ENCODE assay signal across 22 cellular contexts in genomic region chr2:44772670-44773378, GRCh38.
DNase-seq lines count a peak whose midpoint lies in the region; ATAC-seq, FAIRE-seq and TF ChIP-seq lines count a peak whose summit lies in the region.
"Had no signal": no experiment of that assay in that cellular context is flagged by ENCODE, and none has a peak within 500 bp of the region (broad histone marks: within the 10 kb centered on the region; RNA-seq: fewer than 3 reads in every experiment).

No MANE protein-coding gene starts in this region.

- no peak overlapping the region for H3K23ac ChIP-seq in H1 (ENCODE audit: insufficient read length)

- POLR2A ChIA-PET in H1 (lab: Charles Lee; ENCODE audit: partially characterized antibody), result interaction anchor here (0.7 to 1.2 kb wide), 3 partner anchors 25 to 999 kb away, joined by 3 to 4 read pairs (median 3); no protein-coding TSS in a partner anchor

- DNase-seq in DMS153 (lab: John Stamatoyannopoulos, UW), result peak; percentile 14
- DNase-seq in NCI-H1105 treated with DMSO at 0.1 percent for 48 hours (lab: John Stamatoyannopoulos, UW), result peak; percentile 72
- DNase-seq in NCI-H524 treated with DMSO at 0.1 percent for 48 hours (lab: John Stamatoyannopoulos, UW), result peak; percentile 55
- no peak for DNase-seq in H1 (ENCODE audit: low read depth in 1 of 2, low spot score in 2 of 2)
- no peak for DNase-seq in activated naive CD4-positive, alpha-beta T cell treated with anti-CD3 and anti-CD28 coated beads, Interleukin-2, amount 50 U/mL, for 72 hours (ENCODE audit: low spot score in 2 of 2)
- DNase-seq in SKM-1 treated with dmso at 0.1 percent for 144 hours (lab: John Stamatoyannopoulos, UW; ENCODE audit: unreplicated experiment), result no peak
- DNase-seq in colonic mucosa, result no peak
- DNase-seq in DMS53 treated with DMSO at 0.1 percent for 48 hours (lab: John Stamatoyannopoulos, UW; ENCODE audit: unreplicated experiment), result no peak
- DNase-seq: activated CD4-positive, alpha-beta T cell treated with anti-CD3 and anti-CD28 coated beads for 36 hours; activated naive CD4-positive, alpha-beta T cell treated with anti-CD3 and anti-CD28 coated beads, Interleukin-2, amount 50 U/mL, for 16 hours; activated T-cell treated with anti-CD3 and anti-CD28 coated beads, Interleukin-2, amount 50 U/mL, for 4 hours; caudate nucleus; dorsolateral prefrontal cortex; heart right ventricle; Kasumi-1; left colon; mesenchymal stem cell; small intestine; stimulated activated naive CD4-positive, alpha-beta T cell had no signal

- TF ChIP-seq CTCF in H1 (IDR thresholded peaks at IDR 0.05; ENCODE audit: control extremely low read depth in 1 of 3, insufficient read depth in 1 of 3, low read depth in 1 of 3, low read length in 3 of 3), result no peak
- no peak for TF ChIP-seq CTCF in colonic mucosa (IDR thresholded peaks at IDR 0.05)

- H3K4ac ChIP-seq in H1 (replicated peaks; ENCODE audit: insufficient read length, low read depth, low read length), result no peak overlapping the region

- no peak overlapping the region for H4K5ac ChIP-seq in H1 (ENCODE audit: insufficient read length, low read depth, low read length)

- no peak overlapping the region for H4K91ac ChIP-seq in H1 (replicated peaks; ENCODE audit: insufficient read length, low read length)

- H3K79me2 ChIP-seq in H1 (ENCODE audit: control insufficient read depth in 1 of 2, insufficient read depth in 2 of 2, low read length in 2 of 2), result no peaks in the 10 kb centered on the region

- no peak overlapping the region for H3K14ac ChIP-seq in H1 (ENCODE audit: insufficient read length)

- no peak overlapping the region for H2AK5ac ChIP-seq in H1 (ENCODE audit: low read depth, low read length)

- H2BK20ac ChIP-seq in H1 (ENCODE audit: low read length), result 0 out of 2 replicates have a peak overlapping the region, but pooled peaks have one; percentile 24

- no peak overlapping the region for H2BK5ac ChIP-seq in H1 (ENCODE audit: low read depth, low read length)

- no peaks in the 10 kb centered on the region for H4K20me1 ChIP-seq in H1 (replicated peaks in 1 of 2; ENCODE audit: control insufficient read depth in 1 of 2, insufficient read depth in 2 of 2, low read length in 2 of 2)

- H3K36me3 ChIP-seq in H1 (ENCODE audit: control insufficient read depth in 2 of 4, insufficient read depth in 4 of 4, low read length in 3 of 4) (no peaks in the 10 kb centered on the region), colonic mucosa (no peaks in the 10 kb centered on the region)
- H3K36me3 ChIP-seq: ascending aorta, heart right ventricle, thoracic aorta had no signal

- CTCF ChIA-PET in H1 (lab: Charles Lee; ENCODE audit: partially characterized antibody), result interaction anchor here (0.7 to 2.6 kb wide), 5 partner anchors 21 to 791 kb away, joined by 3 to 11 read pairs (median 4); no protein-coding TSS in a partner anchor

- TF ChIP-seq POLR2A in H1 (IDR thresholded peaks at IDR 0.05; ENCODE audit: control extremely low read depth in 1 of 2, low read depth in 2 of 2, low read length in 2 of 2), result no peak

- H3K9ac ChIP-seq in H1 (replicated peaks in 1 of 4; ENCODE audit: extremely low read depth in 1 of 4, low read depth in 3 of 4, low read length in 3 of 4), result no peak overlapping the region
- H3K9ac ChIP-seq in colonic mucosa (ENCODE audit: low read depth in 2 of 2, low read length in 2 of 2), result no peak overlapping the region

- no peak overlapping the region for H2BK15ac ChIP-seq in H1 (ENCODE audit: low read length)

- H3K27me3 ChIP-seq in H1 (replicated peaks in 1 of 4; ENCODE audit: control insufficient read depth in 3 of 4, extremely low read depth in 1 of 4, insufficient read depth in 3 of 4, low read length in 3 of 4) (peaks cover 0 to 15% (median 13%) of the 10 kb centered on the region in 4 experiments; a peak in 3 of 7 replicates), colonic mucosa (no peaks in the 10 kb centered on the region)
- H3K27me3 ChIP-seq: ascending aorta had no signal

- H3K27ac ChIP-seq in H1 (ENCODE audit: low read depth, low read length), result no peak overlapping the region
- no peak overlapping the region for H3K27ac ChIP-seq in colonic mucosa
- H3K27ac ChIP-seq: ascending aorta, dorsolateral prefrontal cortex, heart right ventricle, thoracic aorta had no signal

- TF ChIP-seq EP300 in H1 (IDR thresholded peaks at IDR 0.05; ENCODE audit: borderline replicate concordance in 1 of 2, low read depth in 2 of 2, low read length in 2 of 2), result no peak

- intact Hi-C loops in colonic mucosa (cut with DNase I), result no loop called here

- TF ChIP-seq RAD21 in H1 (IDR thresholded peaks at IDR 0.05 in 1 of 2, conservative IDR thresholded peaks at IDR 0.05 in 1 of 2; ENCODE audit: low read depth in 2 of 2, low read length in 2 of 2), result no peak

- peaks cover 4% of the 10 kb centered on the region for H3K23me2 ChIP-seq in H1 (ENCODE audit: low read depth, low read length)

- WGBS in H1 (ENCODE audit: extremely low coverage in 1 of 2, insufficient coverage in 1 of 2, insufficient read length in 1 of 2, insufficient replicate concordance in 2 of 2, low coverage in 1 of 2, low lambda C conversion rate in 2 of 2, missing lambda C conversion rate in 1 of 2), 2 experiments, result 62% methylated on average over 2 of the region's 2 CpGs; no CpG with 5 or more reads in 1 of the 2 experiments

- H3K4me2 ChIP-seq in H1 (ENCODE audit: insufficient read depth in 1 of 2, low read depth in 2 of 2, low read length in 2 of 2), result no peak overlapping the region

- ATAC-seq in activated naive CD4-positive, alpha-beta T cell treated with anti-CD3 and anti-CD28 coated beads, Interleukin-2, amount 50 U/mL, for 72 hours, result no peak
- ATAC-seq: activated CD4-positive, alpha-beta T cell treated with anti-CD3 and anti-CD28 coated beads for 36 hours; activated T-cell treated with anti-CD3 and anti-CD28 coated beads, Interleukin-2, amount 50 U/mL, for 4 hours; heart right ventricle had no signal

- FAIRE-seq in H1 (lab: Jason Lieb, UNC), result no peak
- FAIRE-seq: small intestine had no signal

- no peak overlapping the region for H2AFZ ChIP-seq in H1 (ENCODE audit: low read length)

- H3K4me1 ChIP-seq in H1 (replicated peaks in 1 of 4; ENCODE audit: control insufficient read depth in 3 of 4, insufficient read depth in 4 of 4, low read length in 3 of 4), result peaks cover 11 to 43% (median 34%) of the 10 kb centered on the region in 4 experiments; a peak in 6 of 7 replicates
- no peaks in the 10 kb centered on the region for H3K4me1 ChIP-seq in colonic mucosa
- H3K4me1 ChIP-seq: ascending aorta had no signal

- H3K9me3 ChIP-seq in H1 (ENCODE audit: insufficient read depth in 2 of 2, low read depth in 1 of 2, low read length in 1 of 2) (no peaks in the 10 kb centered on the region), colonic mucosa (no peaks in the 10 kb centered on the region)
- H3K9me3 ChIP-seq: ascending aorta, heart right ventricle, thoracic aorta had no signal

- no peak overlapping the region for H3K27ac Mint-ChIP-seq in activated naive CD4-positive, alpha-beta T cell treated with anti-CD3 and anti-CD28 coated beads, Interleukin-2, amount 50 U/mL, for 72 hours
- H3K27ac Mint-ChIP-seq: activated CD4-positive, alpha-beta T cell treated with anti-CD3 and anti-CD28 coated beads for 36 hours; CD14-positive monocyte had no signal

- H3K36me3 Mint-ChIP-seq in activated naive CD4-positive, alpha-beta T cell treated with anti-CD3 and anti-CD28 coated beads, Interleukin-2, amount 50 U/mL, for 72 hours, result peaks cover 0 to 6% of the 10 kb centered on the region in 2 donors

- H3K9me3 Mint-ChIP-seq in activated naive CD4-positive, alpha-beta T cell treated with anti-CD3 and anti-CD28 coated beads, Interleukin-2, amount 50 U/mL, for 72 hours, result no peaks in the 10 kb centered on the region
- H3K9me3 Mint-ChIP-seq: activated T-cell treated with anti-CD3 and anti-CD28 coated beads, Interleukin-2, amount 50 U/mL, for 4 hours had no signal

- no peak overlapping the region for H3K56ac ChIP-seq in H1 (replicated peaks; ENCODE audit: insufficient read length, low read depth, low read length)

- no peak overlapping the region for H2BK12ac ChIP-seq in H1 (ENCODE audit: low read depth, low read length)

- no peaks in the 10 kb centered on the region for H3K79me1 ChIP-seq in H1 (ENCODE audit: low read depth, low read length)

- no peak overlapping the region for H4K8ac ChIP-seq in H1 (ENCODE audit: extremely low read depth, insufficient read depth, low read length)

- H2BK120ac ChIP-seq in H1 (replicated peaks; ENCODE audit: low read depth, low read length), result no peak overlapping the region

- no peak overlapping the region for H3K18ac ChIP-seq in H1 (ENCODE audit: extremely low read depth, low read length)

- H3K4me3 ChIP-seq in H1 (ENCODE audit: extremely low read depth in 1 of 4, insufficient read depth in 2 of 4, low read depth in 3 of 4, low read length in 4 of 4) (no peak overlapping the region), colonic mucosa (no peak overlapping the region)
- H3K4me3 ChIP-seq: ascending aorta, dorsolateral prefrontal cortex, heart right ventricle, thoracic aorta had no signal

TF ChIP-seq in H1, 55 proteins besides CTCF, POLR2A, EP300 and RAD21 (continues in another document):
- TF ChIP-seq CHD1 (IDR thresholded peaks at IDR 0.05; ENCODE audit: low read depth, low read length) (no peak), ASH2L (IDR thresholded peaks at IDR 0.05; ENCODE audit: low read length) (no peak), TCF12 (IDR thresholded peaks at IDR 0.05; ENCODE audit: low read depth, low read length) (no peak), CREB1 (IDR thresholded peaks at IDR 0.05) (no peak), ZNF274 (IDR thresholded peaks at IDR 0.05; ENCODE audit: borderline replicate concordance, extremely low read depth, low read length) (no peak), POLR2AphosphoS5 (IDR thresholded peaks at IDR 0.05; ENCODE audit: low read depth, low read length) (no peak), MAFK (IDR thresholded peaks at IDR 0.05; ENCODE audit: low read depth, low read length) (no peak), GTF2F1 (IDR thresholded peaks at IDR 0.05; ENCODE audit: borderline replicate concordance, low read depth, low read length) (no peak), E2F6 (IDR thresholded peaks at IDR 0.05) (no peak), SIN3A (conservative IDR thresholded peaks at IDR 0.05 in 1 of 2, IDR thresholded peaks at IDR 0.05 in 1 of 2; ENCODE audit: low read depth in 1 of 2, low read length in 2 of 2) (no peak)

Comparison
In these comparisons a context has a peak if more than half of its experiments do, and no peak if none do; other contexts are left out.
1. DNase-seq: peak in DMS153 (single experiment), NCI-H1105 treated with DMSO at 0.1 percent for 48 hours (single experiment) and NCI-H524 treated with DMSO at 0.1 percent for 48 hours (single experiment); none in H1 (0 of 2), activated naive CD4-positive, alpha-beta T cell treated with anti-CD3 and anti-CD28 coated beads, Interleukin-2, amount 50 U/mL, for 72 hours (0 of 2), SKM-1 treated with dmso at 0.1 percent for 144 hours (single experiment), colonic mucosa (single experiment) and DMS53 treated with DMSO at 0.1 percent for 48 hours (single experiment).